Comparison of ENCODE assay signal across 3 cellular contexts in the genomic region with DNA sequence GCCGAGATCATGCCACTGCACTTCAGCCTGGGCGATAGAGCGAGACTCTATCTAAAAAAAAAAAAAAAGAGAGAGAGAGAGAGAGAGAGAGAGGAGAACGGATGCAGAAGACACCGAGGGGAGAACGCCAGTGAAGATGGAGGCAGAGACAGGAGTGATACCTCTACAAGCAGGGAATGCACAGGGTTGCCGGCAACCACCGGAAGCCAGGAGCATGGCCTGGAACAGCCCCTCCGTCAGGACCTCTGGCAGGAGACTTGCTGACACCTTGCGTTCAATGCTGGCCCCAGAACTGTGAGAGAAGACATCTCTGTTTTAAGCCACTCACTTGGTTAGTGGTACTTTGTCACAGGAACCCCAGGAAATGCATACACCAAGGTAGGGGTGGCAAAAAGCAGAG.
TF ChIP-seq lines count a peak whose summit lies in the region.

No MANE protein-coding gene starts in this region.

TF ChIP-seq in SK-N-SH, 30 proteins besides CTCF, POLR2A, EP300 and RAD21 (continues in another document):
- TF ChIP-seq TAF1 (IDR thresholded peaks at IDR 0.05; ENCODE audit: borderline replicate concordance, low read depth, low read length) (no peak), ELF1 (IDR thresholded peaks at IDR 0.05) (no peak), FOXJ3 (CRISPR knock-in tag; IDR thresholded peaks at IDR 0.05) (no peak), RXRA (IDR thresholded peaks at IDR 0.05; ENCODE audit: borderline replicate concordance, low read depth) (no peak), RCOR1 (IDR thresholded peaks at IDR 0.05; ENCODE audit: low read length) (no peak), MXI1 (IDR thresholded peaks at IDR 0.05; ENCODE audit: low read depth, low read length) (no peak), CHD2 (IDR thresholded peaks at IDR 0.05; ENCODE audit: low read length, partially characterized antibody) (no peak), MEF2A (IDR thresholded peaks at IDR 0.05; ENCODE audit: borderline replicate concordance, low read depth) (no peak), SIN3A (IDR thresholded peaks at IDR 0.05; ENCODE audit: borderline replicate concordance, low read depth, low read length) (no peak), NFIC (IDR thresholded peaks at IDR 0.05; ENCODE audit: borderline replicate concordance) (no peak), POLR2AphosphoS5 (IDR thresholded peaks at IDR 0.05; ENCODE audit: low read depth, low read length) (no peak), TEAD4 (IDR thresholded peaks at IDR 0.05; ENCODE audit: borderline replicate concordance, insufficient read depth) (no peak), GATA2 (CRISPR knock-in tag; IDR thresholded peaks at IDR 0.05) (no peak)
- TF ChIP-seq, protein P1, sequence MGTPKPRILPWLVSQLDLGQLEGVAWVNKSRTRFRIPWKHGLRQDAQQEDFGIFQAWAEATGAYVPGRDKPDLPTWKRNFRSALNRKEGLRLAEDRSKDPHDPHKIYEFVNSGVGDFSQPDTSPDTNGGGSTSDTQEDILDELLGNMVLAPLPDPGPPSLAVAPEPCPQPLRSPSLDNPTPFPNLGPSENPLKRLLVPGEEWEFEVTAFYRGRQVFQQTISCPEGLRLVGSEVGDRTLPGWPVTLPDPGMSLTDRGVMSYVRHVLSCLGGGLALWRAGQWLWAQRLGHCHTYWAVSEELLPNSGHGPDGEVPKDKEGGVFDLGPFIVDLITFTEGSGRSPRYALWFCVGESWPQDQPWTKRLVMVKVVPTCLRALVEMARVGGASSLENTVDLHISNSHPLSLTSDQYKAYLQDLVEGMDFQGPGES (IDR thresholded peaks at IDR 0.05; ENCODE audit: low read depth, low read length): no peak
- TF ChIP-seq, protein P2, sequence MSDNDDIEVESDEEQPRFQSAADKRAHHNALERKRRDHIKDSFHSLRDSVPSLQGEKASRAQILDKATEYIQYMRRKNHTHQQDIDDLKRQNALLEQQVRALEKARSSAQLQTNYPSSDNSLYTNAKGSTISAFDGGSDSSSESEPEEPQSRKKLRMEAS (IDR thresholded peaks at IDR 0.05; ENCODE audit: low read depth): no peak
- TF ChIP-seq, protein P3, sequence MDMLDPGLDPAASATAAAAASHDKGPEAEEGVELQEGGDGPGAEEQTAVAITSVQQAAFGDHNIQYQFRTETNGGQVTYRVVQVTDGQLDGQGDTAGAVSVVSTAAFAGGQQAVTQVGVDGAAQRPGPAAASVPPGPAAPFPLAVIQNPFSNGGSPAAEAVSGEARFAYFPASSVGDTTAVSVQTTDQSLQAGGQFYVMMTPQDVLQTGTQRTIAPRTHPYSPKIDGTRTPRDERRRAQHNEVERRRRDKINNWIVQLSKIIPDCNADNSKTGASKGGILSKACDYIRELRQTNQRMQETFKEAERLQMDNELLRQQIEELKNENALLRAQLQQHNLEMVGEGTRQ (IDR thresholded peaks at IDR 0.05; ENCODE audit: borderline replicate concordance, low read depth, low read length): no peak
- TF ChIP-seq, protein P4, sequence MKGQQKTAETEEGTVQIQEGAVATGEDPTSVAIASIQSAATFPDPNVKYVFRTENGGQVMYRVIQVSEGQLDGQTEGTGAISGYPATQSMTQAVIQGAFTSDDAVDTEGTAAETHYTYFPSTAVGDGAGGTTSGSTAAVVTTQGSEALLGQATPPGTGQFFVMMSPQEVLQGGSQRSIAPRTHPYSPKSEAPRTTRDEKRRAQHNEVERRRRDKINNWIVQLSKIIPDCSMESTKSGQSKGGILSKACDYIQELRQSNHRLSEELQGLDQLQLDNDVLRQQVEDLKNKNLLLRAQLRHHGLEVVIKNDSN (IDR thresholded peaks at IDR 0.05; ENCODE audit: borderline replicate concordance, low read depth): no peak

TF ChIP-seq in SK-N-SH treated with all-trans-retinoic acid at 6 μM for 48 hours, 23 proteins besides CTCF, POLR2A, EP300 and RAD21:
- TF ChIP-seq SNAI2 (CRISPR knock-in tag; IDR thresholded peaks at IDR 0.05): no peak
- TF ChIP-seq ZNF70 (CRISPR knock-in tag; IDR thresholded peaks at IDR 0.05): no peak
- TF ChIP-seq, protein P5, sequence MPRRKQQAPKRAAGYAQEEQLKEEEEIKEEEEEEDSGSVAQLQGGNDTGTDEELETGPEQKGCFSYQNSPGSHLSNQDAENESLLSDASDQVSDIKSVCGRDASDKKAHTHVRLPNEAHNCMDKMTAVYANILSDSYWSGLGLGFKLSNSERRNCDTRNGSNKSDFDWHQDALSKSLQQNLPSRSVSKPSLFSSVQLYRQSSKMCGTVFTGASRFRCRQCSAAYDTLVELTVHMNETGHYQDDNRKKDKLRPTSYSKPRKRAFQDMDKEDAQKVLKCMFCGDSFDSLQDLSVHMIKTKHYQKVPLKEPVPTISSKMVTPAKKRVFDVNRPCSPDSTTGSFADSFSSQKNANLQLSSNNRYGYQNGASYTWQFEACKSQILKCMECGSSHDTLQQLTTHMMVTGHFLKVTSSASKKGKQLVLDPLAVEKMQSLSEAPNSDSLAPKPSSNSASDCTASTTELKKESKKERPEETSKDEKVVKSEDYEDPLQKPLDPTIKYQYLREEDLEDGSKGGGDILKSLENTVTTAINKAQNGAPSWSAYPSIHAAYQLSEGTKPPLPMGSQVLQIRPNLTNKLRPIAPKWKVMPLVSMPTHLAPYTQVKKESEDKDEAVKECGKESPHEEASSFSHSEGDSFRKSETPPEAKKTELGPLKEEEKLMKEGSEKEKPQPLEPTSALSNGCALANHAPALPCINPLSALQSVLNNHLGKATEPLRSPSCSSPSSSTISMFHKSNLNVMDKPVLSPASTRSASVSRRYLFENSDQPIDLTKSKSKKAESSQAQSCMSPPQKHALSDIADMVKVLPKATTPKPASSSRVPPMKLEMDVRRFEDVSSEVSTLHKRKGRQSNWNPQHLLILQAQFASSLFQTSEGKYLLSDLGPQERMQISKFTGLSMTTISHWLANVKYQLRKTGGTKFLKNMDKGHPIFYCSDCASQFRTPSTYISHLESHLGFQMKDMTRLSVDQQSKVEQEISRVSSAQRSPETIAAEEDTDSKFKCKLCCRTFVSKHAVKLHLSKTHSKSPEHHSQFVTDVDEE (CRISPR knock-in tag; IDR thresholded peaks at IDR 0.05): no peak
- TF ChIP-seq PPARA (CRISPR knock-in tag; IDR thresholded peaks at IDR 0.05; ENCODE audit: borderline replicate concordance): no peak
- TF ChIP-seq ZFP30 (CRISPR knock-in tag; IDR thresholded peaks at IDR 0.05): no peak
- TF ChIP-seq BACH2 (CRISPR knock-in tag; IDR thresholded peaks at IDR 0.05; ENCODE audit: borderline replicate concordance): no peak
- no peak for TF ChIP-seq ARNTL (CRISPR knock-in tag; IDR thresholded peaks at IDR 0.05; ENCODE audit: borderline replicate concordance, low read depth)
- no peak for TF ChIP-seq ZC3H10 (CRISPR knock-in tag; IDR thresholded peaks at IDR 0.05)
- TF ChIP-seq ESRRG (CRISPR knock-in tag; IDR thresholded peaks at IDR 0.05): no peak
- TF ChIP-seq, protein P6, sequence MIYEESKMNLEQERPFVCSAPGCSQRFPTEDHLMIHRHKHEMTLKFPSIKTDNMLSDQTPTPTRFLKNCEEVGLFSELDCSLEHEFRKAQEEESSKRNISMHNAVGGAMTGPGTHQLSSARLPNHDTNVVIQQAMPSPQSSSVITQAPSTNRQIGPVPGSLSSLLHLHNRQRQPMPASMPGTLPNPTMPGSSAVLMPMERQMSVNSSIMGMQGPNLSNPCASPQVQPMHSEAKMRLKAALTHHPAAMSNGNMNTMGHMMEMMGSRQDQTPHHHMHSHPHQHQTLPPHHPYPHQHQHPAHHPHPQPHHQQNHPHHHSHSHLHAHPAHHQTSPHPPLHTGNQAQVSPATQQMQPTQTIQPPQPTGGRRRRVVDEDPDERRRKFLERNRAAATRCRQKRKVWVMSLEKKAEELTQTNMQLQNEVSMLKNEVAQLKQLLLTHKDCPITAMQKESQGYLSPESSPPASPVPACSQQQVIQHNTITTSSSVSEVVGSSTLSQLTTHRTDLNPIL (CRISPR knock-in tag; IDR thresholded peaks at IDR 0.05; ENCODE audit: low read depth): no peak

TF ChIP-seq in endothelial cell of umbilical vein, 7 proteins besides CTCF, POLR2A, EP300 and RAD21:
- TF ChIP-seq, protein P2 (IDR thresholded peaks at IDR 0.05; ENCODE audit: insufficient read depth, insufficient read length): no peak
- TF ChIP-seq MYC (IDR thresholded peaks at IDR 0.05; ENCODE audit: low read depth, low read length) (no peak), POLR2AphosphoS5 (IDR thresholded peaks at IDR 0.05; ENCODE audit: insufficient read depth, low read depth, low read length) (no peak), FOS (IDR thresholded peaks at IDR 0.05; ENCODE audit: borderline replicate concordance, insufficient read depth, low read length) (no peak), GATA2 (IDR thresholded peaks at IDR 0.05; ENCODE audit: insufficient read depth, insufficient read length, low read depth, low read length) (no peak), EZH2 (IDR thresholded peaks at IDR 0.05; ENCODE audit: borderline replicate concordance, low read depth, low read length, severe bottlenecking) (no peak), JUN (IDR thresholded peaks at IDR 0.05; ENCODE audit: borderline replicate concordance, insufficient read depth, insufficient read length, low read depth) (no peak)
